In genomic region chr1:171298696-171299095, GRCh38 we compare ENCODE assay signal across 28 cellular contexts. TPM values are rescaled to one million over a fixed set of nuclear protein-coding genes. Genes with fewer than 3 reads are reported as not detected.
"Had no signal": no experiment of that assay in that cellular context is flagged by ENCODE, and none has a peak within 500 bp of the region (broad histone marks: within the 10 kb centered on the region; RNA-seq: fewer than 3 reads in every experiment).

No MANE protein-coding gene starts in this region.

- ATAC-seq: activated CD8-positive, alpha-beta T cell treated with anti-CD3 and anti-CD28 coated beads, Interleukin-2, amount 10 ng/mL, durations not matched to agents 7 days and 5 days; activated naive CD4-positive, alpha-beta T cell treated with anti-CD3 and anti-CD28 coated beads, Interleukin-2, amount 50 U/mL, for 72 hours; activated naive CD8-positive, alpha-beta T cell treated with anti-CD3 and anti-CD28 coated beads, Interleukin-2, amount 50 U/mL, for 24 hours had no signal

- H3K27me3 ChIP-seq: Peyer's patch, SJCRH30 had no signal

- H3K9me3 ChIP-seq: Peyer's patch, SJCRH30 had no signal

- H3K27me3 Mint-ChIP-seq: brain had no signal

- H3K27ac Mint-ChIP-seq: activated CD8-positive, alpha-beta T cell treated with anti-CD3 and anti-CD28 coated beads, Interleukin-2, amount 10 ng/mL, durations not matched to agents 7 days and 5 days; activated naive CD4-positive, alpha-beta T cell treated with anti-CD3 and anti-CD28 coated beads, Interleukin-2, amount 50 U/mL, for 72 hours; activated naive CD8-positive, alpha-beta T cell treated with anti-CD3 and anti-CD28 coated beads, Interleukin-2, amount 50 U/mL, for 24 hours; activated T-cell treated with anti-CD3 and anti-CD28 coated beads, Interleukin-2, amount 50 U/mL, for 24 hours; brain had no signal

- H3K4me3 Mint-ChIP-seq: activated CD8-positive, alpha-beta T cell treated with anti-CD3 and anti-CD28 coated beads, Interleukin-2, amount 10 ng/mL, durations not matched to agents 7 days and 5 days; activated naive CD8-positive, alpha-beta T cell treated with anti-CD3 and anti-CD28 coated beads, Interleukin-2, amount 50 U/mL, for 24 hours; activated T-cell treated with anti-CD3 and anti-CD28 coated beads, Interleukin-2, amount 50 U/mL, for 24 hours; brain; central memory CD8-positive, alpha-beta T cell had no signal

- H3K27ac ChIP-seq: Peyer's patch, RWPE1, SJCRH30, WERI-Rb-1 had no signal

- H3K4me1 ChIP-seq: Peyer's patch had no signal

- H3K36me3 ChIP-seq: Peyer's patch, SJCRH30, WERI-Rb-1 had no signal

- H3K4me2 ChIP-seq: SK-N-SH had no signal

- H3K4me1 Mint-ChIP-seq: activated naive CD8-positive, alpha-beta T cell treated with anti-CD3 and anti-CD28 coated beads, Interleukin-2, amount 50 U/mL, for 24 hours; brain; central memory CD8-positive, alpha-beta T cell had no signal

- DNase-seq: activated CD4-positive, alpha-beta T cell treated with anti-CD3 and anti-CD28 coated beads for 48 hours; activated CD4-positive, alpha-beta T cell treated with anti-CD3 and anti-CD28 coated beads, Interleukin-2, amount 50 U/mL, for 4 hours; activated CD4-positive, CD25-positive, alpha-beta regulatory T cell treated with anti-CD3 and anti-CD28 coated beads, Interleukin-2, amount 50 U/mL, for 72 hours; activated CD8-positive, alpha-beta T cell treated with anti-CD3 and anti-CD28 coated beads, Interleukin-2, amount 10 ng/mL, durations not matched to agents 7 days and 5 days; activated effector memory CD4-positive, alpha-beta T cell treated with anti-CD3 and anti-CD28 coated beads, Interleukin-2, amount 50 U/mL, for 16 hours; activated naive CD4-positive, alpha-beta T cell treated with Interleukin-2 at 50 U/mL for 16 hours; activated naive CD8-positive, alpha-beta T cell treated with anti-CD3 and anti-CD28 coated beads, Interleukin-2, amount 50 U/mL, for 24 hours; activated T-cell treated with anti-CD3 and anti-CD28 coated beads, Interleukin-2, amount 50 U/mL, for 24 hours; amniotic stem cell; Karpas-422; MM.1S; NCI-H1105; NCI-H1436 treated with DMSO at 0.1 percent for 48 hours; NCI-H187; NCI-H2081; NCI-H510A treated with DMSO at 0.1 percent for 48 hours; Peyer's patch; Right ventricle myocardium superior; SJCRH30; SK-N-SH; T-helper 1 cell; WERI-Rb-1 had no signal

- H3K4me3 ChIP-seq: Peyer's patch, SJCRH30 had no signal

- H3K9ac ChIP-seq: SK-N-SH had no signal

RNA-seq across cellular contexts. Expression of gene FMO1, which starts 50.4 kb away (rescaled TPM):
- total RNA-seq: activated CD8-positive, alpha-beta T cell treated with anti-CD3 and anti-CD28 coated beads, Interleukin-2, amount 10 ng/mL, durations not matched to agents 7 days and 5 days; activated naive CD4-positive, alpha-beta T cell treated with anti-CD3 and anti-CD28 coated beads, Interleukin-2, amount 50 U/mL, for 72 hours; astrocyte; SJCRH30; T-helper 2 cell treated with Interferon-gamma antibody and Interleukin-4, amounts not matched to agents 100 ng/mL and 5 ng/mL, for 36 hours had no signal
- polyA plus RNA-seq: SK-N-SH had no signal
